Comparison of ENCODE assay signal across 8 cellular contexts in genomic region chr2:155377178-155377780, GRCh38.
DNase-seq lines count a peak whose midpoint lies in the region; FAIRE-seq and TF ChIP-seq lines count a peak whose summit lies in the region.

No MANE protein-coding gene starts in this region.

- no peak overlapping the region for H3K4me3 ChIP-seq in WERI-Rb-1 (ENCODE audit: low read depth, low read length)
- H3K4me3 ChIP-seq in testis: no peak overlapping the region

- intact Hi-C loops in testis (cut with DNase I; ENCODE audit: low total_unique reads): no loop called here

- WGBS in testis, 2 donors: 72 to 74% methylated on average over 6 of the region's 6 CpGs

- H3K36me3 ChIP-seq in WERI-Rb-1 (no peaks in the 10 kb centered on the region), testis (ENCODE audit: low read depth, missing control alignments) (no peaks in the 10 kb centered on the region)

- no peaks in the 10 kb centered on the region for H3K9me3 ChIP-seq in WERI-Rb-1 (ENCODE audit: severe bottlenecking)
- H3K9me3 ChIP-seq in testis: no peaks in the 10 kb centered on the region

- H3K27ac ChIP-seq in WERI-Rb-1 (no peak overlapping the region), testis (no peak overlapping the region)

- TF ChIP-seq POLR2A in GM12892 (IDR thresholded peaks at IDR 0.05; ENCODE audit: low read depth, low read length) (no peak), testis (IDR thresholded peaks at IDR 0.05) (no peak)

- TF ChIP-seq CTCF in WERI-Rb-1 (IDR thresholded peaks at IDR 0.05; ENCODE audit: low read depth, low read length) (no peak), testis (IDR thresholded peaks at IDR 0.05) (peak in 1 of 3 experiments; percentile 30)

- H3K27me3 ChIP-seq in WERI-Rb-1 (ENCODE audit: insufficient read depth, low read depth, severe bottlenecking): no peaks in the 10 kb centered on the region
- H3K27me3 ChIP-seq in testis: no peaks in the 10 kb centered on the region

- no peak for FAIRE-seq in GM12892 (lab: Jason Lieb, UNC)

- DNase-seq in EL (peak; percentile 2), HT-29 (ENCODE audit: low spot score) (peak; percentile 59), RKO (ENCODE audit: low spot score) (peak; percentile 57), fibroblast of the conjunctiva (ENCODE audit: low read depth) (peak; percentile 4), GM12892 (ENCODE audit: insufficient read length) (no peak), WERI-Rb-1 (no peak), HK-2 (ENCODE audit: unreplicated experiment) (no peak), testis (no peak)

- no peaks in the 10 kb centered on the region for H3K4me1 ChIP-seq in testis

Comparison
In these comparisons a context has a peak if more than half of its experiments do, and no peak if none do; other contexts are left out.
1. DNase-seq: peak in EL (single experiment), HT-29 (single experiment), RKO (single experiment) and fibroblast of the conjunctiva (single experiment); none in GM12892 (single experiment), WERI-Rb-1 (single experiment), HK-2 (single experiment) and testis (single experiment).